ENCODE assay signal across 21 cellular contexts in genomic region chr2:27220091-27220490, GRCh38. TPM values are rescaled to one million over a fixed set of nuclear protein-coding genes. Genes with fewer than 3 reads are reported as not detected.
DNase-seq lines count a peak whose midpoint lies in the region; ATAC-seq and TF ChIP-seq lines count a peak whose summit lies in the region.
"Had no signal": no experiment of that assay in that cellular context is flagged by ENCODE, and none has a peak within 500 bp of the region (broad histone marks: within the 10 kb centered on the region; RNA-seq: fewer than 3 reads in every experiment).

No MANE protein-coding gene starts in this region.

- no peaks in the 10 kb centered on the region for H4K20me1 ChIP-seq in GM23248 (ENCODE audit: insufficient read depth)

- no peaks in the 10 kb centered on the region for H3K9me3 ChIP-seq in breast epithelium
- H3K9me3 ChIP-seq in upper lobe of right lung, result no peaks in the 10 kb centered on the region
- H3K9me3 ChIP-seq in GM23248 (ENCODE audit: low read depth), result no peaks in the 10 kb centered on the region

- no peak overlapping the region for H2AFZ ChIP-seq in GM23248
- H2AFZ ChIP-seq: PC-9 had no signal

- CTCF ChIA-PET in MCF 10A (lab: Yijun Ruan, JAX), result interaction anchor here (0.8 to 1.6 kb wide), 3 partner anchors 60 to 86 kb away, joined by 4 to 5 read pairs (median 5); partner anchors contain the start of gene PREB
- CTCF ChIA-PET in RWPE1 (lab: Yijun Ruan, JAX), result interaction anchor here (0.6 to 1.3 kb wide), 4 partner anchors 50 to 94 kb away, joined by 3 to 6 read pairs (median 5); partner anchors contain the start of gene TRIM54

- H3K27me3 ChIP-seq in breast epithelium (no peaks in the 10 kb centered on the region), upper lobe of right lung (no peaks in the 10 kb centered on the region), GM23248 (replicated peaks; ENCODE audit: insufficient read depth) (no peaks in the 10 kb centered on the region)

- H3K4me3 ChIP-seq in breast epithelium (no peak overlapping the region), upper lobe of right lung (no peak overlapping the region), GM23248 (no peak overlapping the region)
- H3K4me3 ChIP-seq: PC-9 had no signal

- H3K27ac Mint-ChIP-seq in MCF 10A (ENCODE audit: low read depth, unreplicated experiment) (peak overlapping the region; percentile 32), chondrocyte (ENCODE audit: unreplicated experiment) (no peak overlapping the region)

- H3K9me2 ChIP-seq in GM23248 (ENCODE audit: insufficient read depth), result no peaks in the 10 kb centered on the region

- H3K36me3 Mint-ChIP-seq in MCF 10A (ENCODE audit: insufficient read depth, unreplicated experiment) (peaks cover 68% of the 10 kb centered on the region), chondrocyte (ENCODE audit: low read depth) (peaks cover 29% of the 10 kb centered on the region)

- intact Hi-C loops in MCF 10A (cut with micrococcal nuclease) (no loop called here), breast epithelium (cut with DNase I; ENCODE audit: low total_unique reads) (no loop called here), upper lobe of right lung (cut with DNase I) (no loop called here)

- WGBS in GM23248 (ENCODE audit: low coverage in 1 of 2, low lambda C conversion rate in 2 of 2, missing lambda C conversion rate in 2 of 2), 2 experiments, result 96 to 97% methylated on average over 7 of the region's 7 CpGs

- H3K4me3 Mint-ChIP-seq in MCF 10A (ENCODE audit: unreplicated experiment), result no peak overlapping the region
- no peak overlapping the region for H3K4me3 Mint-ChIP-seq in chondrocyte (ENCODE audit: unreplicated experiment)

- H3K4me1 ChIP-seq in breast epithelium (no peaks in the 10 kb centered on the region), upper lobe of right lung (peaks cover 11% of the 10 kb centered on the region), GM23248 (ENCODE audit: insufficient read depth) (0 out of 2 replicates have a peak, but pooled peaks cover 3% of the 10 kb centered on the region)

- no peak overlapping the region for H3K9ac ChIP-seq in GM23248
- H3K9ac ChIP-seq: KMS-11 had no signal

- H3K27ac ChIP-seq in breast epithelium (no peak overlapping the region), RWPE1 (peak overlapping the region; percentile 36; the same call in 1 of the 2 replicates), upper lobe of right lung (no peak overlapping the region), GM23248 (no peak overlapping the region)
- H3K27ac ChIP-seq: KMS-11, PC-9 had no signal

- no peak for DNase-seq in MCF 10A (ENCODE audit: unreplicated experiment)
- no peak for DNase-seq in breast epithelium (ENCODE audit: low spot score in 2 of 2)
- no peak for DNase-seq in RWPE1 (ENCODE audit: low spot score)
- peak; percentile 26 for DNase-seq in chondrocyte (ENCODE audit: low spot score)
- peak; percentile 10 for DNase-seq in upper lobe of right lung
- DNase-seq in GM23248, result no peak
- DNase-seq in OCI-M1 (lab: John Stamatoyannopoulos, UW), result no peak
- DNase-seq: CD4-positive, CD25-positive, alpha-beta regulatory T cell; EL; GF-D8; NCI-H1105; NCI-H146; NCI-H2029; NCI-H226; NCI-H524; PC-9; RPMI8226; SIG-M5 had no signal

- peaks cover 24% of the 10 kb centered on the region for H3K79me2 ChIP-seq in GM23248 (ENCODE audit: insufficient read depth)

- H3K9me3 Mint-ChIP-seq in MCF 10A (ENCODE audit: unreplicated experiment) (no peaks in the 10 kb centered on the region), chondrocyte (ENCODE audit: low read depth) (no peaks in the 10 kb centered on the region)

- ATAC-seq in upper lobe of right lung, result no peak

- H3K4me1 Mint-ChIP-seq in MCF 10A (ENCODE audit: insufficient read depth, unreplicated experiment) (peaks cover 16% of the 10 kb centered on the region), chondrocyte (ENCODE audit: low read depth) (peaks cover 23% of the 10 kb centered on the region)

- no peaks in the 10 kb centered on the region for H3K27me3 Mint-ChIP-seq in MCF 10A (ENCODE audit: insufficient read depth, unreplicated experiment)
- no peaks in the 10 kb centered on the region for H3K27me3 Mint-ChIP-seq in chondrocyte (ENCODE audit: low read depth)

- BruUV-seq in MCF 10A (replicated peaks; lab: Mats Ljungman, UMichigan), result no TSS peak

- POLR2A ChIA-PET in MCF 10A (lab: Yijun Ruan, JAX), result interaction anchor here (0.7 kb wide), 2 partner anchors 13 to 53 kb away, joined by 3 read pairs; no protein-coding TSS in a partner anchor
- POLR2A ChIA-PET in RWPE1 (lab: Yijun Ruan, JAX; ENCODE audit: low non-redundant PET), result no interaction called here

- no peak for TF ChIP-seq POLR2A in breast epithelium (IDR thresholded peaks at IDR 0.05)

- in situ Hi-C loops in GM23248 (cut with MboI), result no loop called here

- H3K36me3 ChIP-seq in breast epithelium (no peaks in the 10 kb centered on the region), upper lobe of right lung (peaks cover 46% of the 10 kb centered on the region), GM23248 (ENCODE audit: low read depth) (peaks cover 20% of the 10 kb centered on the region)

- H3F3A ChIP-seq in GM23248 (ENCODE audit: insufficient read depth), result no peaks in the 10 kb centered on the region

- H3K4me2 ChIP-seq in GM23248 (ENCODE audit: unreplicated experiment), result no peak overlapping the region
- H3K4me2 ChIP-seq: KMS-11, PC-9 had no signal

- TF ChIP-seq CTCF in MCF 10A (IDR thresholded peaks at IDR 0.05; ENCODE audit: unreplicated experiment) (no peak), breast epithelium (IDR thresholded peaks at IDR 0.05) (no peak), RWPE1 (conservative IDR thresholded peaks at IDR 0.05; ENCODE audit: low read depth) (no peak), chondrocyte (IDR thresholded peaks at IDR 0.05) (no peak), upper lobe of right lung (IDR thresholded peaks at IDR 0.05) (no peak)

RNA-seq across cellular contexts. Expression of gene CAD, which starts 2.9 kb away (rescaled TPM):
- 59.5 and 66.5 TPM in 2 replicates for total RNA-seq in MCF 10A (2022)
- 10 to 100 TPM; 15.5 to 33.4 (median 17.3) TPM for total RNA-seq in breast epithelium
- total RNA-seq in chondrocyte, result 54.8 to 88.4 TPM (median 55.0 TPM) in 3 replicates
- total RNA-seq in upper lobe of right lung, result 27.1 TPM
- total RNA-seq in GM23248 (2014; rRNA removed; shearing (Covaris generic)), result 23.9 and 27.7 TPM in 2 replicates
- 17.1 and 19.2 TPM in 2 replicates for polyA plus RNA-seq in GM23248 (2016; fragmentation: Nextera tagmentation; extraction: Ambion mirVana)

RNA-seq across cellular contexts. Expression of gene SLC5A6, which starts 8.0 kb away (rescaled TPM):
- total RNA-seq in MCF 10A (2022), result 25.9 and 26.9 TPM in 2 replicates
- total RNA-seq in breast epithelium, result 10 to 100 TPM; 43.4 to 86.2 (median 84.9) TPM
- total RNA-seq in chondrocyte, result 21.8 to 27.9 TPM (median 24.3 TPM) in 3 replicates
- total RNA-seq in upper lobe of right lung, result 24.5 TPM
- 13.5 and 19.9 TPM in 2 replicates for total RNA-seq in GM23248 (2014; rRNA removed; shearing (Covaris generic))
- polyA plus RNA-seq in GM23248 (2016; fragmentation: Nextera tagmentation; extraction: Ambion mirVana), result 9.4 and 10.4 TPM in 2 replicates

RNA-seq across cellular contexts. Expression of gene ATRAID, which starts 8.2 kb away (rescaled TPM):
- total RNA-seq in MCF 10A (2022) (115 and 122 TPM in 2 replicates), breast epithelium (100 to 1,000 TPM; 146 to 243 (median 177) TPM), chondrocyte (79.0 to 116 TPM (median 91.2 TPM) in 3 replicates), upper lobe of right lung (102 TPM)
- 170 and 214 TPM in 2 replicates for total RNA-seq in GM23248 (2014; rRNA removed; shearing (Covaris generic))
- polyA plus RNA-seq in GM23248 (2016; fragmentation: Nextera tagmentation; extraction: Ambion mirVana), result 304 and 311 TPM in 2 replicates

RNA-seq across cellular contexts. Expression of gene SLC30A3, which starts 42.8 kb away (rescaled TPM):
- not detected in 2 replicates for total RNA-seq in MCF 10A (2022)
- total RNA-seq in breast epithelium, result under 1 TPM in 1 of 3 donors, not detected in 2; 0.33 TPM
- 0.17 to 0.31 TPM in 2 of 3 replicates, not detected in the other for total RNA-seq in chondrocyte
- total RNA-seq in upper lobe of right lung, result 0.58 TPM
- total RNA-seq in GM23248 (2014; rRNA removed; shearing (Covaris generic)), result not detected in 2 replicates
- not detected in 2 replicates for polyA plus RNA-seq in GM23248 (2016; fragmentation: Nextera tagmentation; extraction: Ambion mirVana)

RNA-seq across cellular contexts. Expression of gene DNAJC5G, which starts 55.1 kb away (rescaled TPM):
- not detected in 2 replicates for total RNA-seq in MCF 10A (2022)
- total RNA-seq in breast epithelium, result not detected
- total RNA-seq in chondrocyte, result not detected in 3 replicates
- total RNA-seq in upper lobe of right lung, result not detected
- total RNA-seq in GM23248 (2014; rRNA removed; shearing (Covaris generic)), result not detected in 2 replicates
- not detected in 2 replicates for polyA plus RNA-seq in GM23248 (2016; fragmentation: Nextera tagmentation; extraction: Ambion mirVana)
- total RNA-seq: CD4-positive, CD25-positive, alpha-beta regulatory T cell; H4; PC-9 had no signal
- polyA plus RNA-seq: BJ; CD4-positive, CD25-positive, alpha-beta regulatory T cell had no signal

Comparison
In these comparisons a context has a peak if more than half of its experiments do, and no peak if none do; other contexts are left out.
1. DNase-seq: peak in chondrocyte (single experiment) and upper lobe of right lung (single experiment); none in MCF 10A (single experiment), breast epithelium (0 of 2), RWPE1 (single experiment), GM23248 (single experiment) and OCI-M1 (single experiment).